Comparison of ENCODE assay signal across 8 cellular contexts in the genomic region with DNA sequence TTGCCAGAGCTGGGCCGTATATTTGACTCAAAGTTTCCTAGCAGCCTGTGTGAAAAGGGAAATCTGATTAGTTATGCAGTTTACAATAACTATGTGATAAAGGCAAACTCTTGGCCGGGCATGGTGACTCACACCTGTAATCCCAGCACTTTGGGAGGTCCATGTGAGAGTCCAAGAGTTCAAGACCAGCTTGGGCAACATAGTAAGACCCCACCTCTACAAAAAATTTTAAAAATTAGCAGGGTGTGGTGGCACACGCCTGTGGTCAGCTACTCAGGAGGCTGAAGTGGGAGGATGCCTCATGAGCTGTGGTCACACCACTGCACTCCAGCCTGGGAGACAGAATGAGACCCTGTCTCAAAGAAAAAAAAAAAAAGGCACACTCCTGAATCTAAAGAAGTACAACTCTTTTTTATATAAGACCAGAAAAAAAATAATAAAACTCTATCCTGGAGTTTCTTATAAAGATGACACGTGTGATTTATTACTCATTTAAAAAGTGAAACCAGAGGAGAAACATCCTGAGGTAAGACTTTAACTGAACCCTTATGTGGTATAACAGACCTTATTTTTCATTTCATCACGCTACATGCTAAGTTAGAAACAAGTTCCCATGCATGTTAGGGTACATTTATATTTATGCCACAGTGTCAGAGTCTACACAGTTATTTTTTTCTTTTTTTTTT. TPM values are rescaled to one million over a fixed set of nuclear protein-coding genes. Genes with fewer than 3 reads are reported as not detected.
DNase-seq lines count a peak whose midpoint lies in the region; ATAC-seq and TF ChIP-seq lines count a peak whose summit lies in the region.

No MANE protein-coding gene starts in this region.

- no peak for DNase-seq in T-cell
- peak; percentile 33 for DNase-seq in glomerular visceral epithelial cell (ENCODE audit: extremely low spot score)
- no peak for DNase-seq in NCI-H2081 (lab: John Stamatoyannopoulos, UW)
- no peak for DNase-seq in GM10248 (ENCODE audit: extremely low spot score)
- DNase-seq in NCI-H146 treated with DMSO at 0.1 percent for 48 hours (lab: John Stamatoyannopoulos, UW; ENCODE audit: unreplicated experiment): no peak
- no peak for DNase-seq in SW 1271 (lab: John Stamatoyannopoulos, UW)

- peak overlapping the region; percentile 61 to 69 (median 62) for H3K4me3 Mint-ChIP-seq in T-cell

- TF ChIP-seq CTCF in GM10248 (IDR thresholded peaks at IDR 0.05; ENCODE audit: control extremely low read depth, extremely low read depth, low read depth, missing control alignments): no peak

- H3K9me3 Mint-ChIP-seq in T-cell: no peaks in the 10 kb centered on the region

- peaks cover 5% of the 10 kb centered on the region for H3K36me3 Mint-ChIP-seq in T-cell

- CTCF ChIA-PET in T-cell (lab: Charles Lee): interaction anchor here (0.6 to 3.1 kb wide), 6 partner anchors 12 to 80 kb away, joined by 3 to 32 read pairs (median 5); a partner anchor contains a TSS
- CTCF ChIA-PET in GM10248 (lab: Yijun Ruan, JAX): interaction anchor here (1.0 to 16.4 kb wide), 6 partner anchors 9 to 76 kb away, joined by 3 to 312 read pairs (median 8); no protein-coding TSS in a partner anchor

- POLR2A ChIA-PET in T-cell (lab: Charles Lee): interaction anchor here (0.6 to 0.7 kb wide), 4 partner anchors 36 to 441 kb away, joined by 3 to 5 read pairs (median 4); no protein-coding TSS in a partner anchor
- POLR2A ChIA-PET in GM10248 (lab: Yijun Ruan, JAX): interaction anchor here (1.4 to 2.4 kb wide), 3 partner anchors 8 to 32 kb away, joined by 3 to 15 read pairs (median 13); a partner anchor contains a TSS

- ATAC-seq in GM18517 (IDR thresholded peaks at IDR 0.05; ENCODE audit: unreplicated experiment) (peak; percentile 44), HG02884 (IDR thresholded peaks at IDR 0.05; ENCODE audit: unreplicated experiment) (peak; percentile 32), T-cell (replicated peaks in 1 of 4) (peak; percentile 50 to 78 (median 64))

- peak overlapping the region; percentile 94 to 97 for H3K27ac Mint-ChIP-seq in T-cell

- H3K27me3 Mint-ChIP-seq in T-cell: no peaks in the 10 kb centered on the region

- peaks cover 13 to 41% (median 26%) of the 10 kb centered on the region in 3 donors for H3K4me1 Mint-ChIP-seq in T-cell

RNA-seq across cellular contexts. Expression of a gene that starts 32.6 kb away (rescaled TPM):
- 10 to 100 TPM; 56.7 to 62.5 (median 60.3) TPM for total RNA-seq in T-cell

RNA-seq across cellular contexts. Expression of a gene that starts 32.9 kb away (rescaled TPM):
- total RNA-seq in T-cell: 1,000 to 10,000 TPM; 1,423 to 1,890 (median 1,689) TPM

RNA-seq across cellular contexts. Expression of a gene that starts 57.5 kb away (rescaled TPM):
- total RNA-seq in T-cell: 100 to 1,000 TPM in 3 of 5 donors, 10 to 100 TPM in 2; 77.3 to 219 (median 106) TPM
